1 cellular context compared by ENCODE assay signal in the genomic region with DNA sequence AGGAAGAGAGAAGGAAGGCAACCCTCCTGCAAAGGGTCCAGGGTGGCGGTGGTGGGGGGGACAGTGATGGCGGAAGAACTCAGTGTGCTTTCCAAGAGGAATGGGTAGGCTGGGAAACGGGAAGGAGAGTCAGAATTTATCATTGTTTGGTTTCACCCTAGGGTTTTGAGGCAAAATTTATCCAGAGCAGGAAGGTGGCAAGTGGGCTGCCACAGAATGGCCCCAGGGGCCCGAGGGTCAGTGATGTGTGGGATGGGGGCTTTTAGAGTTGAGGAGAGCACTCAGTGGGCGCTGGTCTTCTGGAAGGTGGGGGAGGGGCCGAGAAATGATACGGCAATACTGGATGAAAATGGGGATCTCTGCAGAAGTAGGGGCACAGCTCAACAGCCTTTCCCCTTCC.
TF ChIP-seq lines count a peak whose summit lies in the region.

No MANE protein-coding gene starts in this region.

TF ChIP-seq in GM23338, 12 proteins besides CTCF, POLR2A, EP300 and RAD21 (continued from another document):
- TF ChIP-seq, protein P1, sequence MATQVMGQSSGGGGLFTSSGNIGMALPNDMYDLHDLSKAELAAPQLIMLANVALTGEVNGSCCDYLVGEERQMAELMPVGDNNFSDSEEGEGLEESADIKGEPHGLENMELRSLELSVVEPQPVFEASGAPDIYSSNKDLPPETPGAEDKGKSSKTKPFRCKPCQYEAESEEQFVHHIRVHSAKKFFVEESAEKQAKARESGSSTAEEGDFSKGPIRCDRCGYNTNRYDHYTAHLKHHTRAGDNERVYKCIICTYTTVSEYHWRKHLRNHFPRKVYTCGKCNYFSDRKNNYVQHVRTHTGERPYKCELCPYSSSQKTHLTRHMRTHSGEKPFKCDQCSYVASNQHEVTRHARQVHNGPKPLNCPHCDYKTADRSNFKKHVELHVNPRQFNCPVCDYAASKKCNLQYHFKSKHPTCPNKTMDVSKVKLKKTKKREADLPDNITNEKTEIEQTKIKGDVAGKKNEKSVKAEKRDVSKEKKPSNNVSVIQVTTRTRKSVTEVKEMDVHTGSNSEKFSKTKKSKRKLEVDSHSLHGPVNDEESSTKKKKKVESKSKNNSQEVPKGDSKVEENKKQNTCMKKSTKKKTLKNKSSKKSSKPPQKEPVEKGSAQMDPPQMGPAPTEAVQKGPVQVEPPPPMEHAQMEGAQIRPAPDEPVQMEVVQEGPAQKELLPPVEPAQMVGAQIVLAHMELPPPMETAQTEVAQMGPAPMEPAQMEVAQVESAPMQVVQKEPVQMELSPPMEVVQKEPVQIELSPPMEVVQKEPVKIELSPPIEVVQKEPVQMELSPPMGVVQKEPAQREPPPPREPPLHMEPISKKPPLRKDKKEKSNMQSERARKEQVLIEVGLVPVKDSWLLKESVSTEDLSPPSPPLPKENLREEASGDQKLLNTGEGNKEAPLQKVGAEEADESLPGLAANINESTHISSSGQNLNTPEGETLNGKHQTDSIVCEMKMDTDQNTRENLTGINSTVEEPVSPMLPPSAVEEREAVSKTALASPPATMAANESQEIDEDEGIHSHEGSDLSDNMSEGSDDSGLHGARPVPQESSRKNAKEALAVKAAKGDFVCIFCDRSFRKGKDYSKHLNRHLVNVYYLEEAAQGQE (IDR thresholded peaks at IDR 0.05; ENCODE audit: unreplicated experiment): no peak
- no peak for TF ChIP-seq EZH2 (IDR thresholded peaks at IDR 0.05; ENCODE audit: low read depth, unreplicated experiment)
- TF ChIP-seq, protein P2, sequence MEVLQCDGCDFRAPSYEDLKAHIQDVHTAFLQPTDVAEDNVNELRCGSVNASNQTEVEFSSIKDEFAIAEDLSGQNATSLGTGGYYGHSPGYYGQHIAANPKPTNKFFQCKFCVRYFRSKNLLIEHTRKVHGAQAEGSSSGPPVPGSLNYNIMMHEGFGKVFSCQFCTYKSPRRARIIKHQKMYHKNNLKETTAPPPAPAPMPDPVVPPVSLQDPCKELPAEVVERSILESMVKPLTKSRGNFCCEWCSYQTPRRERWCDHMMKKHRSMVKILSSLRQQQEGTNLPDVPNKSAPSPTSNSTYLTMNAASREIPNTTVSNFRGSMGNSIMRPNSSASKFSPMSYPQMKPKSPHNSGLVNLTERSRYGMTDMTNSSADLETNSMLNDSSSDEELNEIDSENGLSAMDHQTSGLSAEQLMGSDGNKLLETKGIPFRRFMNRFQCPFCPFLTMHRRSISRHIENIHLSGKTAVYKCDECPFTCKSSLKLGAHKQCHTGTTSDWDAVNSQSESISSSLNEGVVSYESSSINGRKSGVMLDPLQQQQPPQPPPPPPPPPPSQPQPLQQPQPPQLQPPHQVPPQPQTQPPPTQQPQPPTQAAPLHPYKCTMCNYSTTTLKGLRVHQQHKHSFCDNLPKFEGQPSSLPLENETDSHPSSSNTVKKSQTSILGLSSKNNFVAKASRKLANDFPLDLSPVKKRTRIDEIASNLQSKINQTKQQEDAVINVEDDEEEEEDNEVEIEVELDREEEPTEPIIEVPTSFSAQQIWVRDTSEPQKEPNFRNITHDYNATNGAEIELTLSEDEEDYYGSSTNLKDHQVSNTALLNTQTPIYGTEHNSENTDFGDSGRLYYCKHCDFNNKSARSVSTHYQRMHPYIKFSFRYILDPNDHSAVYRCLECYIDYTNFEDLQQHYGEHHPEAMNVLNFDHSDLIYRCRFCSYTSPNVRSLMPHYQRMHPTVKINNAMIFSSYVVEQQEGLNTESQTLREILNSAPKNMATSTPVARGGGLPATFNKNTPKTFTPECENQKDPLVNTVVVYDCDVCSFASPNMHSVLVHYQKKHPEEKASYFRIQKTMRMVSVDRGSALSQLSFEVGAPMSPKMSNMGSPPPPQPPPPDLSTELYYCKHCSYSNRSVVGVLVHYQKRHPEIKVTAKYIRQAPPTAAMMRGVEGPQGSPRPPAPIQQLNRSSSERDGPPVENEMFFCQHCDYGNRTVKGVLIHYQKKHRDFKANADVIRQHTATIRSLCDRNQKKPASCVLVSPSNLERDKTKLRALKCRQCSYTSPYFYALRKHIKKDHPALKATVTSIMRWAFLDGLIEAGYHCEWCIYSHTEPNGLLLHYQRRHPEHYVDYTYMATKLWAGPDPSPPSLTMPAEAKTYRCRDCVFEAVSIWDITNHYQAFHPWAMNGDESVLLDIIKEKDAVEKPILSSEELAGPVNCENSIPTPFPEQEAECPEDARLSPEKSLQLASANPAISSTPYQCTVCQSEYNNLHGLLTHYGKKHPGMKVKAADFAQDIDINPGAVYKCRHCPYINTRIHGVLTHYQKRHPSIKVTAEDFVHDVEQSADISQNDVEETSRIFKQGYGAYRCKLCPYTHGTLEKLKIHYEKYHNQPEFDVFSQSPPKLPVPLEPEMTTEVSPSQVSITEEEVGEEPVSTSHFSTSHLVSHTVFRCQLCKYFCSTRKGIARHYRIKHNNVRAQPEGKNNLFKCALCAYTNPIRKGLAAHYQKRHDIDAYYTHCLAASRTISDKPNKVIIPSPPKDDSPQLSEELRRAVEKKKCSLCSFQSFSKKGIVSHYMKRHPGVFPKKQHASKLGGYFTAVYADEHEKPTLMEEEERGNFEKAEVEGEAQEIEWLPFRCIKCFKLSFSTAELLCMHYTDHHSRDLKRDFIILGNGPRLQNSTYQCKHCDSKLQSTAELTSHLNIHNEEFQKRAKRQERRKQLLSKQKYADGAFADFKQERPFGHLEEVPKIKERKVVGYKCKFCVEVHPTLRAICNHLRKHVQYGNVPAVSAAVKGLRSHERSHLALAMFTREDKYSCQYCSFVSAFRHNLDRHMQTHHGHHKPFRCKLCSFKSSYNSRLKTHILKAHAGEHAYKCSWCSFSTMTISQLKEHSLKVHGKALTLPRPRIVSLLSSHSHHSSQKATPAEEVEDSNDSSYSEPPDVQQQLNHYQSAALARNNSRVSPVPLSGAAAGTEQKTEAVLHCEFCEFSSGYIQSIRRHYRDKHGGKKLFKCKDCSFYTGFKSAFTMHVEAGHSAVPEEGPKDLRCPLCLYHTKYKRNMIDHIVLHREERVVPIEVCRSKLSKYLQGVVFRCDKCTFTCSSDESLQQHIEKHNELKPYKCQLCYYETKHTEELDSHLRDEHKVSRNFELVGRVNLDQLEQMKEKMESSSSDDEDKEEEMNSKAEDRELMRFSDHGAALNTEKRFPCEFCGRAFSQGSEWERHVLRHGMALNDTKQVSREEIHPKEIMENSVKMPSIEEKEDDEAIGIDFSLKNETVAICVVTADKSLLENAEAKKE (CRISPR knock-in tag; IDR thresholded peaks at IDR 0.05): no peak
- TF ChIP-seq STAT1 (IDR thresholded peaks at IDR 0.05; ENCODE audit: unreplicated experiment): no peak
